ENCODE assay signal across 8 cellular contexts in genomic region chrX:14030248-14030592, GRCh38. TPM values are rescaled to one million over a fixed set of nuclear protein-coding genes. Genes with fewer than 3 reads are reported as not detected.
DNase-seq lines count a peak whose midpoint lies in the region; ATAC-seq and TF ChIP-seq lines count a peak whose summit lies in the region.

No MANE protein-coding gene starts in this region.

- H3K9me3 Mint-ChIP-seq in effector memory CD8-positive, alpha-beta T cell: no peaks in the 10 kb centered on the region
- H3K9me3 Mint-ChIP-seq in natural killer cell treated with Interleukin-12 subunit alpha and Interleukin-12 subunit beta and Interleukin-15 and Interleukin-18, amount 100 ng/mL, for 72 hours: no peaks in the 10 kb centered on the region

- H3K9me3 ChIP-seq in A673 (ENCODE audit: low read depth, low read length, poor library complexity, severe bottlenecking): no peaks in the 10 kb centered on the region

- peak overlapping the region; percentile 89 to 98 for H3K27ac Mint-ChIP-seq in effector memory CD8-positive, alpha-beta T cell
- H3K27ac Mint-ChIP-seq in natural killer cell treated with Interleukin-12 subunit alpha and Interleukin-12 subunit beta and Interleukin-15 and Interleukin-18, amount 100 ng/mL, for 72 hours: peak overlapping the region; percentile 91 to 93

- peak; percentile 20 for DNase-seq in A673 (ENCODE audit: low spot score)
- peak; percentile 82 for DNase-seq in RKO (ENCODE audit: low spot score)
- no peak for DNase-seq in effector memory CD8-positive, alpha-beta T cell
- no peak for DNase-seq in natural killer cell treated with Interleukin-12 subunit alpha and Interleukin-12 subunit beta and Interleukin-15 and Interleukin-18, amount 100 ng/mL, for 72 hours (ENCODE audit: low spot score)
- no peak for DNase-seq in NK-92 treated with Interleukin-12 subunit alpha and Interleukin-12 subunit beta, amount 100 ng/mL, for 24 hours (lab: John Stamatoyannopoulos, UW)
- DNase-seq in stimulated activated CD4-positive, alpha-beta T cell treated with anti-CD3 and anti-CD28 coated beads, Interleukin-15, amount 100 ng/mL, for 24 hours: no peak

- intact Hi-C loops in A673 (cut with micrococcal nuclease; ENCODE audit: unreplicated experiment): loop anchor here (1.0 kb wide), 1 partner anchor 524 kb away; no protein-coding TSS in a partner anchor

- no peak for TF ChIP-seq CTCF in A673 (conservative IDR thresholded peaks at IDR 0.05; ENCODE audit: low read depth, low read length)

- ATAC-seq in GM19395 (IDR thresholded peaks at IDR 0.05; ENCODE audit: unreplicated experiment) (peak; percentile 19), HG03457 (IDR thresholded peaks at IDR 0.05; ENCODE audit: unreplicated experiment) (no peak)
- peak; percentile 7 for ATAC-seq in effector memory CD8-positive, alpha-beta T cell (replicated peaks)
- ATAC-seq in natural killer cell treated with Interleukin-12 subunit alpha and Interleukin-12 subunit beta and Interleukin-15 and Interleukin-18, amount 100 ng/mL, for 72 hours: no peak

- peaks cover 11 to 19% of the 10 kb centered on the region in 2 donors for H3K4me1 Mint-ChIP-seq in effector memory CD8-positive, alpha-beta T cell (ENCODE audit: low read depth in 2 of 2)
- H3K4me1 Mint-ChIP-seq in natural killer cell treated with Interleukin-12 subunit alpha and Interleukin-12 subunit beta and Interleukin-15 and Interleukin-18, amount 100 ng/mL, for 72 hours (ENCODE audit: low read depth in 2 of 2): peaks cover 26 to 30% of the 10 kb centered on the region in 2 donors

- CTCF ChIA-PET in A673 (lab: Charles Lee): no interaction called here

- peak overlapping the region; percentile 52 for H3K4me3 ChIP-seq in A673 (ENCODE audit: low read depth, low read length, poor library complexity, severe bottlenecking)

- peaks cover 14% of the 10 kb centered on the region for H3K36me3 Mint-ChIP-seq in effector memory CD8-positive, alpha-beta T cell (ENCODE audit: insufficient read depth)
- no peaks in the 10 kb centered on the region for H3K36me3 Mint-ChIP-seq in natural killer cell treated with Interleukin-12 subunit alpha and Interleukin-12 subunit beta and Interleukin-15 and Interleukin-18, amount 100 ng/mL, for 72 hours

- peak overlapping the region; percentile 73 to 85 for H3K4me3 Mint-ChIP-seq in effector memory CD8-positive, alpha-beta T cell
- H3K4me3 Mint-ChIP-seq in natural killer cell treated with Interleukin-12 subunit alpha and Interleukin-12 subunit beta and Interleukin-15 and Interleukin-18, amount 100 ng/mL, for 72 hours: peak overlapping the region; percentile 94

- no peaks in the 10 kb centered on the region for H3K27me3 ChIP-seq in A673 (replicated peaks; ENCODE audit: insufficient read depth, low read depth, low read length, poor library complexity)

- no peaks in the 10 kb centered on the region for H3K36me3 ChIP-seq in A673 (ENCODE audit: insufficient read depth, low read length, poor library complexity, severe bottlenecking)

- H3K4me1 ChIP-seq in A673 (ENCODE audit: insufficient read depth, low read length, poor library complexity, severe bottlenecking): peaks cover 9% of the 10 kb centered on the region

- POLR2A ChIA-PET in A673 (lab: Charles Lee; ENCODE audit: low non-redundant PET): interaction anchor here (0.6 kb wide), 1 partner anchor 1080 kb away, joined by 3 read pairs; no protein-coding TSS in a partner anchor

- TSS peak; percentile 98 for BruUV-seq in A673 (replicated peaks; lab: Mats Ljungman, UMichigan)

- peak overlapping the region; percentile 86 for H3K27ac ChIP-seq in A673 (ENCODE audit: low read depth, low read length, poor library complexity, severe bottlenecking)

- H3K27me3 Mint-ChIP-seq in effector memory CD8-positive, alpha-beta T cell: peaks cover 0 to 3% of the 10 kb centered on the region in 2 donors
- peaks cover under 1 to 9% of the 10 kb centered on the region in 2 donors for H3K27me3 Mint-ChIP-seq in natural killer cell treated with Interleukin-12 subunit alpha and Interleukin-12 subunit beta and Interleukin-15 and Interleukin-18, amount 100 ng/mL, for 72 hours

RNA-seq across cellular contexts. Expression of gene GEMIN8, which starts 0.5 kb away (rescaled TPM):
- 9.2 and 12.7 TPM in 2 replicates for total RNA-seq in A673 (2021)
- total RNA-seq in natural killer cell treated with Interleukin-12 subunit alpha and Interleukin-12 subunit beta and Interleukin-15 and Interleukin-18, amount 100 ng/mL, for 72 hours: 10 to 100 TPM; 21.7 to 24.4 TPM

Comparison
In these comparisons a context has a peak if more than half of its experiments do, and no peak if none do; other contexts are left out.
1. DNase-seq: peak in A673 (single experiment) and RKO (single experiment); none in effector memory CD8-positive, alpha-beta T cell (0 of 3), natural killer cell treated with Interleukin-12 subunit alpha and Interleukin-12 subunit beta and Interleukin-15 and Interleukin-18, amount 100 ng/mL, for 72 hours (single experiment), NK-92 treated with Interleukin-12 subunit alpha and Interleukin-12 subunit beta, amount 100 ng/mL, for 24 hours (single experiment) and stimulated activated CD4-positive, alpha-beta T cell treated with anti-CD3 and anti-CD28 coated beads, Interleukin-15, amount 100 ng/mL, for 24 hours (single experiment).
2. ATAC-seq: peak in GM19395 (single experiment) and effector memory CD8-positive, alpha-beta T cell (single experiment); none in natural killer cell treated with Interleukin-12 subunit alpha and Interleukin-12 subunit beta and Interleukin-15 and Interleukin-18, amount 100 ng/mL, for 72 hours (0 of 2) and HG03457 (single experiment).